1 cellular context compared by ENCODE assay signal in the genomic region with DNA sequence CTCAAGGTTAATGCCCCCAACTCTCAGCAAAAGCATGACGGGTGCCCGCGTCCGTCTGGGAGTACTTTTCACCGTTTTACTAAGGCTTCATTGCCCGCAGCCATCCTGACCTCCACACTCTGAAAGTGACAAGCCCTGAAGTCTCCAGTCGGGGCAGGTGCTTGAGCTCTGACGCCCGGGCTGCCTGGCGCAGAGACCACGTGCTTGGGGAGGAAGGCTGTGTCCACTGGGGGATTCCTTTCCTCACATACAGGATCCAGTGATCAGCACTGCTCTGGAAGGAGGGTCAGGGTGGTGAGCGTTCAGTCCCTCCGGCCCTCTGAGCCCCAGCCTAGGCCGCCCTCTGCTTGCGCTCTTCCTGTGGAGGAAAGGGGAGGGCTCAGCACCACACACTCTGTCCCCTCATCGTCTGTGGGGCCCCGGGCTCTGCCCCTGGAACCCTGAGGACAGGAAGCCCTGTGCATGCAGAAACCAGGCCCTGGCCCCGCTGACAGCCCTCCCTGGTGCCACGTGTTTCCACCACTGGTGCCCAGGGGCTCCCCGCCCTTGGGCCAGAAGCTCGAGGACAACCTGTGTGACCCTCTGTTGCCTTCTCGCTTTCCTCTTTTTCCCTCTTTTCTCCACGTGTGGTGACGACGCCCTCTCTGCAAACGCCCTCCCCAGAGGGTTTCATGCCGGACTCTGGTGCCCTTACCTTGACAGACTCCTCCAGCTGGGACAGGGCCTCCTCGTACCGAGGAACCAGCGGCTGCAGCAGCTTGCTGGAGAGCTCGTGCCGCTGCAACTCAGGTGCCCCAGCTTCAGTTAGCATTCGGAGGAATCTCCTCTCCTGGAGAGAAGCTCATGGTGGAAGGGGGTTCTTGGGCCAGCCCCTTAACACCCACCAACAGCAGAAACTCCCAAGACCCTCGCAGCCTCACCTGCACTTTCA.
TF ChIP-seq lines count a peak whose summit lies in the region.

No MANE protein-coding gene starts in this region.

TF ChIP-seq in K562, 482 proteins besides CTCF, POLR2A, EP300 and RAD21:
- TF ChIP-seq RBFOX2 (IDR thresholded peaks at IDR 0.05; ENCODE audit: low read depth, low read length) (peak; percentile 56), CBX1 (IDR thresholded peaks at IDR 0.05; ENCODE audit: low read depth) (no peak), C11orf30 (IDR thresholded peaks at IDR 0.05; ENCODE audit: low read depth) (no peak), ZNF445 (CRISPR knock-in tag; IDR thresholded peaks at IDR 0.05; ENCODE audit: low read depth) (no peak), DPF2 (IDR thresholded peaks at IDR 0.05) (no peak), YBX1 (IDR thresholded peaks at IDR 0.05) (no peak), POLR2G (IDR thresholded peaks at IDR 0.05; ENCODE audit: low read depth, low read length) (peak; percentile 46; the same call in 1 of the 2 replicates), FOXA1 (IDR thresholded peaks at IDR 0.05; ENCODE audit: borderline replicate concordance) (no peak), ILK (tag; IDR thresholded peaks at IDR 0.05; ENCODE audit: borderline replicate concordance, low read depth) (no peak), ETV5 (CRISPR knock-in tag; IDR thresholded peaks at IDR 0.05; ENCODE audit: low read depth) (no peak), NR3C1 (CRISPR knock-in tag; IDR thresholded peaks at IDR 0.05) (no peak)
- TF ChIP-seq, protein P1, sequence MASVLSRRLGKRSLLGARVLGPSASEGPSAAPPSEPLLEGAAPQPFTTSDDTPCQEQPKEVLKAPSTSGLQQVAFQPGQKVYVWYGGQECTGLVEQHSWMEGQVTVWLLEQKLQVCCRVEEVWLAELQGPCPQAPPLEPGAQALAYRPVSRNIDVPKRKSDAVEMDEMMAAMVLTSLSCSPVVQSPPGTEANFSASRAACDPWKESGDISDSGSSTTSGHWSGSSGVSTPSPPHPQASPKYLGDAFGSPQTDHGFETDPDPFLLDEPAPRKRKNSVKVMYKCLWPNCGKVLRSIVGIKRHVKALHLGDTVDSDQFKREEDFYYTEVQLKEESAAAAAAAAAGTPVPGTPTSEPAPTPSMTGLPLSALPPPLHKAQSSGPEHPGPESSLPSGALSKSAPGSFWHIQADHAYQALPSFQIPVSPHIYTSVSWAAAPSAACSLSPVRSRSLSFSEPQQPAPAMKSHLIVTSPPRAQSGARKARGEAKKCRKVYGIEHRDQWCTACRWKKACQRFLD (CRISPR knock-in tag; IDR thresholded peaks at IDR 0.05) = no peak
- TF ChIP-seq, protein P2, sequence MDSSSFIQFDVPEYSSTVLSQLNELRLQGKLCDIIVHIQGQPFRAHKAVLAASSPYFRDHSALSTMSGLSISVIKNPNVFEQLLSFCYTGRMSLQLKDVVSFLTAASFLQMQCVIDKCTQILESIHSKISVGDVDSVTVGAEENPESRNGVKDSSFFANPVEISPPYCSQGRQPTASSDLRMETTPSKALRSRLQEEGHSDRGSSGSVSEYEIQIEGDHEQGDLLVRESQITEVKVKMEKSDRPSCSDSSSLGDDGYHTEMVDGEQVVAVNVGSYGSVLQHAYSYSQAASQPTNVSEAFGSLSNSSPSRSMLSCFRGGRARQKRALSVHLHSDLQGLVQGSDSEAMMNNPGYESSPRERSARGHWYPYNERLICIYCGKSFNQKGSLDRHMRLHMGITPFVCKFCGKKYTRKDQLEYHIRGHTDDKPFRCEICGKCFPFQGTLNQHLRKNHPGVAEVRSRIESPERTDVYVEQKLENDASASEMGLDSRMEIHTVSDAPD (CRISPR knock-in tag; IDR thresholded peaks at IDR 0.05) = no peak
TF ChIP-seq in K562: peak in this region for 2.
